7 cellular contexts compared by ENCODE assay signal in genomic region chr5:181205402-181205734, GRCh38. TPM values are rescaled to one million over a fixed set of nuclear protein-coding genes. Genes with fewer than 3 reads are reported as not detected.
A peak's percentile ranks its signal among the peaks of the same experiment; 100 is the strongest.
DNase-seq lines count a peak whose midpoint lies in the region; ATAC-seq and TF ChIP-seq lines count a peak whose summit lies in the region.
"Had no signal": no experiment of that assay in that cellular context is flagged by ENCODE, and none has a peak within 500 bp of the region (broad histone marks: within the 10 kb centered on the region; RNA-seq: fewer than 3 reads in every experiment).

No MANE protein-coding gene starts in this region.

- H3K9me3 ChIP-seq in SJCRH30 (replicated peaks), result no peaks in the 10 kb centered on the region
- H3K9me3 ChIP-seq in stomach smooth muscle (ENCODE audit: control insufficient read depth in 2 of 2, low read length in 2 of 2), result no peaks in the 10 kb centered on the region

- no peak overlapping the region for H3K27ac ChIP-seq in SJCRH30
- H3K27ac ChIP-seq in stomach smooth muscle (ENCODE audit: low read length), result no peak overlapping the region

- H3K9ac ChIP-seq in stomach smooth muscle (ENCODE audit: low read length in 2 of 2), result peak overlapping the region in 1 of 2 donors; percentile 33

- H3K27me3 ChIP-seq in SJCRH30 (no peaks in the 10 kb centered on the region), stomach smooth muscle (ENCODE audit: control insufficient read depth in 1 of 2, insufficient read depth in 2 of 2, low read length in 2 of 2) (peaks cover 0 to 8% of the 10 kb centered on the region in 2 donors)

- H3K4me3 ChIP-seq in SJCRH30 (peak overlapping the region; percentile 72), fibroblast of villous mesenchyme (ENCODE audit: low read depth, low read length) (peak overlapping the region; percentile 67), stomach smooth muscle (ENCODE audit: low read length in 2 of 2) (peak overlapping the region; percentile 51 to 77)

- ATAC-seq in left lobe of liver, result no peak

- DNase-seq in SJCRH30 (no peak), fibroblast of villous mesenchyme (ENCODE audit: low read depth) (no peak), epidermal melanocyte (ENCODE audit: insufficient read length, low spot score) (no peak), left lobe of liver (ENCODE audit: low spot score) (no peak)
- no peak for DNase-seq in activated CD4-positive, alpha-beta T cell treated with anti-CD3 and anti-CD28 coated beads, Interleukin-2, amount 50 U/mL, for 48 hours
- DNase-seq: NCI-H187 treated with DMSO at 0.1 percent for 48 hours had no signal

- H3K36me3 ChIP-seq in SJCRH30, result no peaks in the 10 kb centered on the region
- no peaks in the 10 kb centered on the region for H3K36me3 ChIP-seq in stomach smooth muscle (ENCODE audit: control insufficient read depth in 2 of 2, insufficient read depth in 2 of 2, low read length in 2 of 2)

- TF ChIP-seq CTCF in fibroblast of villous mesenchyme (IDR thresholded peaks at IDR 0.05; ENCODE audit: insufficient read depth, low read depth, low read length), result no peak

- H3K4me1 ChIP-seq in SJCRH30, result no peaks in the 10 kb centered on the region
- H3K4me1 ChIP-seq in stomach smooth muscle (ENCODE audit: control insufficient read depth, insufficient read depth, low read length), result peaks cover 37% of the 10 kb centered on the region

RNA-seq across cellular contexts. Expression of gene TRIM7, which starts 0.4 kb away (rescaled TPM):
- 6.9 and 9.0 TPM in 2 replicates for total RNA-seq in SJCRH30 (2014; rRNA removed; shearing (Covaris generic))
- total RNA-seq in fibroblast of villous mesenchyme, result 2.2 and 2.3 TPM in 2 replicates
- total RNA-seq in left lobe of liver, result 0.23 TPM

RNA-seq across cellular contexts. Expression of gene TRIM41, which starts 17.7 kb away (rescaled TPM):
- total RNA-seq in SJCRH30 (2014; rRNA removed; shearing (Covaris generic)), result 15.2 and 17.8 TPM in 2 replicates
- 9.9 and 12.2 TPM in 2 replicates for total RNA-seq in fibroblast of villous mesenchyme
- 23.0 TPM for total RNA-seq in left lobe of liver

RNA-seq across cellular contexts. Expression of gene RACK1, which starts 38.3 kb away (rescaled TPM):
- total RNA-seq in SJCRH30 (2014; rRNA removed; shearing (Covaris generic)), result 5,838 and 6,264 TPM in 2 replicates
- total RNA-seq in fibroblast of villous mesenchyme, result 3,386 and 3,800 TPM in 2 replicates
- total RNA-seq in left lobe of liver, result 510 TPM

RNA-seq across cellular contexts. Expression of gene TRIM52, which starts 55.6 kb away (rescaled TPM):
- total RNA-seq in SJCRH30 (2014; rRNA removed; shearing (Covaris generic)), result 5.3 and 7.9 TPM in 2 replicates
- total RNA-seq in fibroblast of villous mesenchyme (5.2 and 7.8 TPM in 2 replicates), left lobe of liver (6.0 TPM)

RNA-seq across cellular contexts. Expression of gene OR2V2, which starts 58.0 kb away (rescaled TPM):
- total RNA-seq in SJCRH30 (2014; rRNA removed; shearing (Covaris generic)), result not detected in 2 replicates
- total RNA-seq in fibroblast of villous mesenchyme (not detected in 2 replicates), left lobe of liver (not detected)
